ENCODE assay signal across 39 cellular contexts in the genomic region with DNA sequence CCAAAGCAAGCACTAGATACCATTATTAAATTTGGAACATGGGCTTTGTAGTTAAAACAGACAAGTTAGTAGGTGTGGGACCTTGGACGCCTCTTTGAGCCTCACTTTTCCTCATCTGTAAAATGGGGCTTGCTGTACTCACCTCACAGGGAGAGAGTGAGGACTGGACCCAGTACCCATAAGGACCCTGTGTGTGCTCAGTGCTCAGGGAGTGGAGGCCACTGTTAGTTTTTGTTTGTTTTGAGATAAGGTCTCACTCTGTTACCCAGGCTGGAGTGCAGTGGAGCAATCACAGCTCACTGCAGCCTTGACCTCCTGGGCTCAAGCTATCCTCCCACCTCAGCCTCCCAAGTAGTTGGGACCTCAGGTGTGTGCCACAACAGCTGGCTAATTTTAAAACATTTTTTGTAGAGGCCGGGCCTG. TPM values are rescaled to one million over a fixed set of nuclear protein-coding genes. Genes with fewer than 3 reads are reported as not detected.
DNase-seq lines count a peak whose midpoint lies in the region; ATAC-seq, FAIRE-seq and TF ChIP-seq lines count a peak whose summit lies in the region.
"Had no signal": no experiment of that assay in that cellular context is flagged by ENCODE, and none has a peak within 500 bp of the region (broad histone marks: within the 10 kb centered on the region; RNA-seq: fewer than 3 reads in every experiment).

No MANE protein-coding gene starts in this region.

- H3K9me1 ChIP-seq in K562 (ENCODE audit: control insufficient read depth, insufficient read depth, low read length) = no peaks in the 10 kb centered on the region

- TF ChIP-seq EP300 in SK-N-SH (IDR thresholded peaks at IDR 0.05; ENCODE audit: borderline replicate concordance in 1 of 2, low read depth in 1 of 2, low read length in 1 of 2) (no peak), HepG2 (IDR thresholded peaks at IDR 0.05; ENCODE audit: low read depth in 2 of 2, low read length in 2 of 2) (peak in 1 of 2 experiments; percentile 34; a peak in 1 of 4 replicates), HepG2 (CRISPR knock-in tag; IDR thresholded peaks at IDR 0.05; ENCODE audit: borderline replicate concordance) (no peak), K562 (IDR thresholded peaks at IDR 0.05; ENCODE audit: low read length) (no peak)

- H3K9me3 ChIP-seq in SK-N-SH (no peaks in the 10 kb centered on the region), HepG2 (ENCODE audit: low read length) (no peaks in the 10 kb centered on the region), right lobe of liver (no peaks in the 10 kb centered on the region), K562 (replicated peaks; ENCODE audit: control insufficient read depth, insufficient read depth, low read depth, low read length) (no peaks in the 10 kb centered on the region)
- H3K9me3 ChIP-seq: A549; BE2C; BLaER1; BLaER1 treated with 17β-estradiol and CSF1 and Interleukin-3, amounts not matched to agents 10 nM and 100 nM; Caco-2 had no signal

- H3K79me2 ChIP-seq in SK-N-SH (ENCODE audit: insufficient read depth) (no peaks in the 10 kb centered on the region), HepG2 (ENCODE audit: insufficient read depth, low read length) (no peaks in the 10 kb centered on the region), K562 (ENCODE audit: control insufficient read depth, insufficient read depth, low read length) (no peaks in the 10 kb centered on the region)

- no peaks in the 10 kb centered on the region for H3K9me2 ChIP-seq in SK-N-SH

- intact Hi-C loops in HepG2 (cut with micrococcal nuclease; ENCODE audit: unreplicated experiment) (no loop called here), right lobe of liver (cut with DNase I) (no loop called here), K562 (cut with micrococcal nuclease) (no loop called here)

- WGBS in SK-N-SH (ENCODE audit: low lambda C conversion rate) = 90% methylated on average over 2 of the region's 2 CpGs
- WGBS in HepG2 (ENCODE audit: low lambda C conversion rate) = 81% methylated on average over 2 of the region's 2 CpGs
- 92% methylated on average over 2 of the region's 2 CpGs for WGBS in right lobe of liver (ENCODE audit: insufficient coverage, low coverage, low lambda C conversion rate, missing lambda C conversion rate)
- 0% methylated on average over 2 of the region's 2 CpGs for WGBS in K562 (ENCODE audit: insufficient coverage, low coverage, missing lambda C conversion rate)

- no peaks in the 10 kb centered on the region for H3F3A ChIP-seq in SK-N-SH (replicated peaks; ENCODE audit: insufficient read depth)

- H3K9ac ChIP-seq in SK-N-SH (no peak overlapping the region), HepG2 (ENCODE audit: insufficient read depth, low read depth, low read length) (no peak overlapping the region), K562 (ENCODE audit: insufficient read depth in 1 of 2, low read depth in 2 of 2, low read length in 2 of 2) (no peak overlapping the region)
- H3K9ac ChIP-seq: BLaER1; BLaER1 treated with 17β-estradiol and CSF1 and Interleukin-3, amounts not matched to agents 10 nM and 100 nM had no signal

- FAIRE-seq in HepG2 (lab: Jason Lieb, UNC) (peak; percentile 26), K562 (lab: Jason Lieb, UNC) (no peak)
- FAIRE-seq: A204.1, A549, D721Med had no signal

- TF ChIP-seq CTCF in SK-N-SH (IDR thresholded peaks at IDR 0.05) (no peak), HepG2 (CRISPR knock-in tag; IDR thresholded peaks at IDR 0.05) (no peak), right lobe of liver (IDR thresholded peaks at IDR 0.05) (no peak), K562 (IDR thresholded peaks at IDR 0.05 in 2 of 3, conservative IDR thresholded peaks at IDR 0.05 in 1 of 3; ENCODE audit: insufficient read depth in 2 of 3, low read depth in 1 of 3, low read length in 3 of 3) (no peak)

- no peaks in the 10 kb centered on the region; a peak in 1 of 4 replicates for H3K4me1 ChIP-seq in SK-N-SH (ENCODE audit: control insufficient read depth in 1 of 2, insufficient read depth in 2 of 2, low read depth in 1 of 2, low read length in 1 of 2)
- peaks cover 69% of the 10 kb centered on the region for H3K4me1 ChIP-seq in HepG2 (ENCODE audit: insufficient read depth, low read length)
- peaks cover 0 to 35% (median 6%) of the 10 kb centered on the region in 4 donors for H3K4me1 ChIP-seq in right lobe of liver
- H3K4me1 ChIP-seq in K562 (replicated peaks in 1 of 2; ENCODE audit: control insufficient read depth in 2 of 2, insufficient read depth in 2 of 2, low read length in 2 of 2) = peaks cover 0 to 9% of the 10 kb centered on the region in 2 experiments; a peak in 2 of 5 replicates
- H3K4me1 ChIP-seq: A549, BE2C, Caco-2 had no signal

- CTCF ChIA-PET in SK-N-SH (lab: Yijun Ruan, JAX) (interaction anchor here (0.7 to 1.5 kb wide), 2 partner anchors 14 to 28 kb away, joined by 3 to 5 read pairs; no protein-coding TSS in a partner anchor), HepG2 (lab: Yijun Ruan, JAX; ENCODE audit: low intra/inter-chr PET ratio, low total read pairs) (no interaction called here), K562 (lab: Yijun Ruan, JAX; ENCODE audit: low intra/inter-chr PET ratio) (no interaction called here)

- TF ChIP-seq RAD21 in SK-N-SH (IDR thresholded peaks at IDR 0.05; ENCODE audit: low read length) = no peak
- TF ChIP-seq RAD21 in HepG2 (CRISPR knock-in tag; IDR thresholded peaks at IDR 0.05) = no peak
- TF ChIP-seq RAD21 in K562 (CRISPR knock-in tag; conservative IDR thresholded peaks at IDR 0.05 in 1 of 2, IDR thresholded peaks at IDR 0.05 in 1 of 2) = no peak

- POLR2A ChIA-PET in SK-N-SH (lab: Yijun Ruan, JAX) (no interaction called here), HepG2 (lab: Yijun Ruan, JAX) (interaction anchor here (0.7 to 1.3 kb wide), 2 partner anchors 13 to 15 kb away, joined by 4 read pairs; a partner anchor contains a TSS), K562 (lab: Yijun Ruan, JAX) (interaction anchor here (0.6 kb wide), 1 partner anchor 11 kb away, joined by 3 read pairs; no protein-coding TSS in a partner anchor)

- H4K20me1 ChIP-seq in SK-N-SH (ENCODE audit: insufficient read depth) (no peaks in the 10 kb centered on the region), HepG2 (ENCODE audit: insufficient read depth, low read length) (no peaks in the 10 kb centered on the region), K562 (replicated peaks; ENCODE audit: control insufficient read depth, insufficient read depth, low read length) (no peaks in the 10 kb centered on the region)
- H4K20me1 ChIP-seq: BLaER1; BLaER1 treated with 17β-estradiol and CSF1 and Interleukin-3, amounts not matched to agents 10 nM and 100 nM had no signal

- no peak for ATAC-seq in SK-N-SH treated with all-trans-retinoic acid at 6 μM for 48 hours
- 0 out of 3 replicates have a peak, but pooled peaks have one; percentile 4 for ATAC-seq in HepG2
- no peak for ATAC-seq in right lobe of liver
- ATAC-seq in K562 = no peak
- no peak for ATAC-seq in GM19395 (IDR thresholded peaks at IDR 0.05; ENCODE audit: unreplicated experiment)
- ATAC-seq: A549; CD8-positive, alpha-beta T cell had no signal

- in situ Hi-C loops in HepG2 (cut with HindIII; ENCODE audit: extremely low pct_ligation_motif_present, low pct_unique_long_range_greater_than_20kb) = no loop called here
- in situ Hi-C loops in K562 (cut with MboI) = no loop called here

- no peaks in the 10 kb centered on the region for H3K36me3 ChIP-seq in SK-N-SH (replicated peaks in 1 of 2; ENCODE audit: control insufficient read depth in 1 of 2, insufficient read depth in 2 of 2, low read length in 1 of 2)
- no peaks in the 10 kb centered on the region; a peak in 1 of 5 replicates for H3K36me3 ChIP-seq in HepG2 (replicated peaks in 1 of 2; ENCODE audit: control insufficient read depth in 1 of 2, insufficient read depth in 2 of 2, low read length in 2 of 2)
- H3K36me3 ChIP-seq in right lobe of liver = no peaks in the 10 kb centered on the region
- no peaks in the 10 kb centered on the region for H3K36me3 ChIP-seq in K562 (ENCODE audit: control insufficient read depth, insufficient read depth, low read length)
- H3K36me3 ChIP-seq: BE2C; BLaER1; BLaER1 treated with 17β-estradiol and CSF1 and Interleukin-3, amounts not matched to agents 10 nM and 100 nM had no signal

- H3K27ac ChIP-seq in SK-N-SH (ENCODE audit: low read depth in 2 of 2, low read length in 1 of 2) = no peak overlapping the region
- H3K27ac ChIP-seq in HepG2 (ENCODE audit: extremely low read length, insufficient read depth, low read length) = no peak overlapping the region
- no peak overlapping the region for H3K27ac ChIP-seq in right lobe of liver
- no peak overlapping the region for H3K27ac ChIP-seq in K562 (ENCODE audit: extremely low read depth, low read depth, low read length)
- H3K27ac ChIP-seq: 22Rv1; A549; BLaER1; BLaER1 treated with 17β-estradiol and CSF1 and Interleukin-3, amounts not matched to agents 10 nM and 100 nM; C4-2B had no signal

- no peak for TF ChIP-seq POLR2A in HepG2 (IDR thresholded peaks at IDR 0.05; ENCODE audit: insufficient read depth in 1 of 2, low read depth in 2 of 2, low read length in 2 of 2)
- TF ChIP-seq POLR2A in right lobe of liver (IDR thresholded peaks at IDR 0.05) = no peak
- TF ChIP-seq POLR2A in K562 (conservative IDR thresholded peaks at IDR 0.05) = no peak

- DNase-seq in SK-N-SH (peak; percentile 11), HepG2 (ENCODE audit: low spot score) (peak; percentile 74), right lobe of liver (no peak), HuH-7 (ENCODE audit: low spot score) (peak; percentile 63), K562 (ENCODE audit: extremely low read depth in 1 of 4, low spot score in 3 of 4) (no peak)
- DNase-seq in stimulated activated CD4-positive, alpha-beta T cell treated with anti-CD3 and anti-CD28 coated beads, Interleukin-4, amount 100 ng/mL, for 1 hour = no peak
- DNase-seq: 8988T; ACHN; AML-193; BE2C; C1 segment of cervical spinal cord; Caco-2; Calu3; CD4-positive, alpha-beta memory T cell; CD4-positive, alpha-beta T cell; CD4-positive, CD25-positive, alpha-beta regulatory T cell; CD8-positive, alpha-beta memory T cell; CD8-positive, alpha-beta T cell; COR-L47; DMS 273 treated with DMSO at 0.1 percent for 48 hours; DMS153; DMS53; DMS79; DMS79 treated with DMSO at 0.1 percent for 48 hours; DND-41; EL had no signal

- H2AFZ ChIP-seq in SK-N-SH (ENCODE audit: low read depth) (no peak overlapping the region), HepG2 (ENCODE audit: low read length) (no peak overlapping the region), K562 (ENCODE audit: low read depth, low read length) (no peak overlapping the region)

- H3K4me2 ChIP-seq in SK-N-SH (no peak overlapping the region), HepG2 (ENCODE audit: low read depth, low read length) (no peak overlapping the region), K562 (ENCODE audit: insufficient read depth, low read length) (no peak overlapping the region)
- H3K4me2 ChIP-seq: A549; BLaER1; BLaER1 treated with 17β-estradiol and CSF1 and Interleukin-3, amounts not matched to agents 10 nM and 100 nM had no signal

- H3K4me3 ChIP-seq in SK-N-SH (ENCODE audit: low read depth in 2 of 2, low read length in 1 of 2) = no peak overlapping the region
- no peak overlapping the region for H3K4me3 ChIP-seq in HepG2 (replicated peaks in 1 of 3; ENCODE audit: insufficient read depth in 1 of 3, low read depth in 2 of 3, low read length in 3 of 3)
- H3K4me3 ChIP-seq in right lobe of liver = no peak overlapping the region
- no peak overlapping the region for H3K4me3 ChIP-seq in K562
- H3K4me3 ChIP-seq: A549; BLaER1; BLaER1 treated with 17β-estradiol and CSF1 and Interleukin-3, amounts not matched to agents 10 nM and 100 nM had no signal

- no TSS peak for BruUV-seq in HepG2 (replicated peaks; lab: Mats Ljungman, UMichigan)
- BruUV-seq in K562 (replicated peaks; lab: Mats Ljungman, UMichigan) = no TSS peak

- H3K27me3 ChIP-seq in SK-N-SH (ENCODE audit: insufficient read depth) = no peaks in the 10 kb centered on the region
- no peaks in the 10 kb centered on the region; a peak in 1 of 5 replicates for H3K27me3 ChIP-seq in HepG2 (ENCODE audit: control insufficient read depth in 1 of 2, insufficient read depth in 2 of 2, low read length in 2 of 2)
- H3K27me3 ChIP-seq in right lobe of liver = no peaks in the 10 kb centered on the region
- H3K27me3 ChIP-seq in K562 (ENCODE audit: control insufficient read depth in 2 of 2, insufficient read depth in 2 of 2, low read length in 2 of 2) = no peaks in the 10 kb centered on the region
- H3K27me3 ChIP-seq: BE2C; BLaER1; BLaER1 treated with 17β-estradiol and CSF1 and Interleukin-3, amounts not matched to agents 10 nM and 100 nM had no signal

RNA-seq across cellular contexts. Expression of a gene that starts 8.9 kb away (rescaled TPM):
- polyA plus RNA-seq in SK-N-SH (2012; rRNA removed) = 0.07 and 0.23 TPM in 2 replicates
- 0.01 and 0.05 TPM in 2 replicates for polyA plus RNA-seq in SK-N-SH (2012; cell fraction: cytosol; rRNA removed)
- polyA plus RNA-seq in SK-N-SH (2012; cell fraction: nucleus; rRNA removed) = 0.50 and 0.52 TPM in 2 replicates
- 0.60 and 1.2 TPM in 2 replicates for total RNA-seq in HepG2 (2016; rRNA removed; fragmentation: Illumina TruSeq; extraction: Trizol)
- 0.91 and 1.4 TPM in 2 replicates for total RNA-seq in HepG2 (2016; cell fraction: cytosol; rRNA removed; fragmentation: Illumina TruSeq; extraction: Trizol; ENCODE audit: low read depth)
- total RNA-seq in HepG2 (2016; cell fraction: insoluble cytoplasmic fraction; rRNA removed; fragmentation: Illumina TruSeq; extraction: Trizol) = 1.0 and 1.7 TPM in 2 replicates
- total RNA-seq in HepG2 (2016; cell fraction: membrane; rRNA removed; fragmentation: Illumina TruSeq; extraction: Trizol) = 1.2 and 1.4 TPM in 2 replicates
- 0.72 and 1.2 TPM in 2 replicates for total RNA-seq in HepG2 (2016; cell fraction: nucleus; rRNA removed; fragmentation: Illumina TruSeq; extraction: Trizol)
- 0.15 and 0.40 TPM in 2 replicates for polyA plus RNA-seq in HepG2 (2011; rRNA removed)
- 0.13 and 0.14 TPM in 2 replicates for polyA plus RNA-seq in HepG2 (2011; cell fraction: cytosol; rRNA removed)
- 0.77 and 1.1 TPM in 2 replicates for polyA plus RNA-seq in HepG2 (2011; cell fraction: nucleus; rRNA removed)
- polyA plus RNA-seq in HepG2 (2012) = 0.79 and 0.80 TPM in 2 replicates
- 0.51 and 1.2 TPM in 2 replicates for polyA plus RNA-seq in HepG2 (2016; cell fraction: cytosol; fragmentation: Illumina TruSeq; extraction: Trizol; ENCODE audit: low read depth)
- 0.83 and 0.93 TPM in 2 replicates for polyA plus RNA-seq in HepG2 (2016; cell fraction: insoluble cytoplasmic fraction; fragmentation: Illumina TruSeq; extraction: Trizol; ENCODE audit: low read depth)
- polyA plus RNA-seq in HepG2 (2016; cell fraction: membrane; fragmentation: Illumina TruSeq; extraction: Trizol; ENCODE audit: low read depth) = 0.44 TPM in 1 of 2 replicates, not detected in the other
- polyA plus RNA-seq in HepG2 (2016; cell fraction: nucleus; fragmentation: Illumina TruSeq; extraction: Trizol; ENCODE audit: insufficient read depth, low read depth) = 2.3 and 3.6 TPM in 2 replicates
- polyA minus RNA-seq in HepG2 (2011; rRNA and poly(A)+ RNA removed; ENCODE audit: low replicate concordance) = 0.16 and 0.64 TPM in 2 replicates
- not detected in 2 replicates for polyA minus RNA-seq in HepG2 (2011; cell fraction: cytosol; rRNA and poly(A)+ RNA removed)
- 0.75 and 1.2 TPM in 2 replicates for polyA minus RNA-seq in HepG2 (2011; cell fraction: nucleus; rRNA and poly(A)+ RNA removed)
- total RNA-seq in right lobe of liver = under 1 TPM in 3 of 6 experiments, not detected in 3; 0.15 to 0.49 (median 0.25) TPM
- not detected in 2 replicates for total RNA-seq in K562 (2011; cell fraction: chromatin; rRNA removed; ENCODE audit: low replicate concordance)
- total RNA-seq in K562 (2011; cell fraction: nucleolus; rRNA removed) = not detected in 2 replicates
- total RNA-seq in K562 (2011; cell fraction: nucleoplasm; rRNA removed) = not detected in 2 replicates
- not detected in 2 replicates for total RNA-seq in K562 (2014; rRNA removed)
- total RNA-seq in K562 (2014; rRNA removed; fragmentation: Illumina TruSeq; extraction: Trizol) = not detected in 2 replicates
- 0.11 TPM in 1 of 2 replicates, not detected in the other for total RNA-seq in K562 (2015; rRNA removed; fragmentation: Illumina TruSeq; extraction: Trizol)
- total RNA-seq in K562 (2021) = 0.13 TPM in 1 of 2 replicates, not detected in the other
- polyA plus RNA-seq in K562 (2011; rRNA removed) = 0.06 TPM in 1 of 2 replicates, not detected in the other
- polyA plus RNA-seq in K562 (2011; cell fraction: cytosol; rRNA removed) = 0.04 TPM in 1 of 2 replicates, not detected in the other
- not detected in 2 replicates for polyA plus RNA-seq in K562 (2011; cell fraction: nucleus; rRNA removed)
- polyA plus RNA-seq in K562 (2012) = 0.14 TPM in 1 of 2 replicates, not detected in the other
- polyA plus RNA-seq in K562 (2014; fragmentation: Illumina TruSeq; extraction: Trizol) = not detected in 2 replicates
- not detected for polyA plus RNA-seq in K562 (2014; fragmentation: Nextera tagmentation; extraction: Ambion mirVana)
- polyA plus RNA-seq in K562 (2014; rRNA removed) = not detected in 2 replicates
- not detected in 2 replicates for polyA minus RNA-seq in K562 (2011; rRNA and poly(A)+ RNA removed)
- polyA minus RNA-seq in K562 (2011; cell fraction: cytosol; rRNA and poly(A)+ RNA removed) = not detected in 2 replicates
- not detected in 2 replicates for polyA minus RNA-seq in K562 (2011; cell fraction: nucleus; rRNA and poly(A)+ RNA removed)
- total RNA-seq: A172, Daoy had no signal
- polyA plus RNA-seq: AG04450; CD14-positive monocyte; CD4-positive, alpha-beta memory T cell; CD4-positive, CD25-positive, alpha-beta regulatory T cell; CD8-positive, alpha-beta memory T cell had no signal

RNA-seq across cellular contexts. Expression of a gene that starts 13.8 kb away (rescaled TPM):
- 184 and 191 TPM in 2 replicates for polyA plus RNA-seq in SK-N-SH (2012; rRNA removed)
- 204 and 247 TPM in 2 replicates for polyA plus RNA-seq in SK-N-SH (2012; cell fraction: cytosol; rRNA removed)
- polyA plus RNA-seq in SK-N-SH (2012; cell fraction: nucleus; rRNA removed) = 98.8 and 147 TPM in 2 replicates
- total RNA-seq in HepG2 (2016; rRNA removed; fragmentation: Illumina TruSeq; extraction: Trizol) = 214 and 279 TPM in 2 replicates
- total RNA-seq in HepG2 (2016; cell fraction: cytosol; rRNA removed; fragmentation: Illumina TruSeq; extraction: Trizol; ENCODE audit: low read depth) = 50.9 and 53.3 TPM in 2 replicates
- 219 and 288 TPM in 2 replicates for total RNA-seq in HepG2 (2016; cell fraction: insoluble cytoplasmic fraction; rRNA removed; fragmentation: Illumina TruSeq; extraction: Trizol)
- total RNA-seq in HepG2 (2016; cell fraction: membrane; rRNA removed; fragmentation: Illumina TruSeq; extraction: Trizol) = 67.5 and 75.1 TPM in 2 replicates
- total RNA-seq in HepG2 (2016; cell fraction: nucleus; rRNA removed; fragmentation: Illumina TruSeq; extraction: Trizol) = 86.3 and 92.9 TPM in 2 replicates
- 66.7 and 75.8 TPM in 2 replicates for polyA plus RNA-seq in HepG2 (2011; rRNA removed)
- 95.2 and 102 TPM in 2 replicates for polyA plus RNA-seq in HepG2 (2011; cell fraction: cytosol; rRNA removed)
- 41.7 and 44.9 TPM in 2 replicates for polyA plus RNA-seq in HepG2 (2011; cell fraction: nucleus; rRNA removed)
- polyA plus RNA-seq in HepG2 (2012) = 71.8 and 98.0 TPM in 2 replicates
- 52.7 and 54.7 TPM in 2 replicates for polyA plus RNA-seq in HepG2 (2016; cell fraction: cytosol; fragmentation: Illumina TruSeq; extraction: Trizol; ENCODE audit: low read depth)
- polyA plus RNA-seq in HepG2 (2016; cell fraction: insoluble cytoplasmic fraction; fragmentation: Illumina TruSeq; extraction: Trizol; ENCODE audit: low read depth) = 298 and 314 TPM in 2 replicates
- polyA plus RNA-seq in HepG2 (2016; cell fraction: membrane; fragmentation: Illumina TruSeq; extraction: Trizol; ENCODE audit: low read depth) = 58.7 and 63.6 TPM in 2 replicates
- 117 and 127 TPM in 2 replicates for polyA plus RNA-seq in HepG2 (2016; cell fraction: nucleus; fragmentation: Illumina TruSeq; extraction: Trizol; ENCODE audit: insufficient read depth, low read depth)
- polyA minus RNA-seq in HepG2 (2011; rRNA and poly(A)+ RNA removed; ENCODE audit: low replicate concordance) = 52.6 and 310 TPM in 2 replicates
- polyA minus RNA-seq in HepG2 (2011; cell fraction: cytosol; rRNA and poly(A)+ RNA removed) = 39.1 and 44.3 TPM in 2 replicates
- polyA minus RNA-seq in HepG2 (2011; cell fraction: nucleus; rRNA and poly(A)+ RNA removed) = 51.1 and 58.3 TPM in 2 replicates
- 10 to 100 TPM; 52.5 to 98.1 (median 63.3) TPM for total RNA-seq in right lobe of liver
- total RNA-seq in K562 (2011; cell fraction: chromatin; rRNA removed; ENCODE audit: low replicate concordance) = 145 and 204 TPM in 2 replicates
- 116 and 126 TPM in 2 replicates for total RNA-seq in K562 (2011; cell fraction: nucleolus; rRNA removed)
- 96.6 and 141 TPM in 2 replicates for total RNA-seq in K562 (2011; cell fraction: nucleoplasm; rRNA removed)
- total RNA-seq in K562 (2014; rRNA removed) = 222 and 237 TPM in 2 replicates
- total RNA-seq in K562 (2014; rRNA removed; fragmentation: Illumina TruSeq; extraction: Trizol) = 311 and 382 TPM in 2 replicates
- 292 and 301 TPM in 2 replicates for total RNA-seq in K562 (2015; rRNA removed; fragmentation: Illumina TruSeq; extraction: Trizol)
- 189 and 211 TPM in 2 replicates for total RNA-seq in K562 (2021)
- polyA plus RNA-seq in K562 (2011; rRNA removed) = 126 and 240 TPM in 2 replicates
- polyA plus RNA-seq in K562 (2011; cell fraction: cytosol; rRNA removed) = 134 and 180 TPM in 2 replicates
- polyA plus RNA-seq in K562 (2011; cell fraction: nucleus; rRNA removed) = 72.2 and 75.9 TPM in 2 replicates
- polyA plus RNA-seq in K562 (2012) = 229 and 337 TPM in 2 replicates
- 324 and 393 TPM in 2 replicates for polyA plus RNA-seq in K562 (2014; fragmentation: Illumina TruSeq; extraction: Trizol)
- polyA plus RNA-seq in K562 (2014; fragmentation: Nextera tagmentation; extraction: Ambion mirVana) = 10 to 100 TPM; 44.3 to 98.5 TPM
- 262 and 265 TPM in 2 replicates for polyA plus RNA-seq in K562 (2014; rRNA removed)
- 357 and 499 TPM in 2 replicates for polyA minus RNA-seq in K562 (2011; rRNA and poly(A)+ RNA removed)
- 72.6 and 83.1 TPM in 2 replicates for polyA minus RNA-seq in K562 (2011; cell fraction: cytosol; rRNA and poly(A)+ RNA removed)
- 50.2 and 64.0 TPM in 2 replicates for polyA minus RNA-seq in K562 (2011; cell fraction: nucleus; rRNA and poly(A)+ RNA removed)

RNA-seq across cellular contexts. Expression of a gene that starts 31.7 kb away (rescaled TPM):
- polyA plus RNA-seq in SK-N-SH (2012; rRNA removed) (65.5 and 70.7 TPM in 2 replicates), HepG2 (2011; rRNA removed) (30.5 and 40.7 TPM in 2 replicates), K562 (2011; rRNA removed) (6.7 and 10.2 TPM in 2 replicates), K562 (2014; fragmentation: Illumina TruSeq; extraction: Trizol) (2.8 and 7.3 TPM in 2 replicates), K562 (2014; fragmentation: Nextera tagmentation; extraction: Ambion mirVana) (under 1 TPM; 0.17 to 0.24 TPM), K562 (2014; rRNA removed) (14.4 and 15.9 TPM in 2 replicates)
- polyA plus RNA-seq in SK-N-SH (2012; cell fraction: cytosol; rRNA removed) = 25.2 and 42.6 TPM in 2 replicates
- polyA plus RNA-seq in SK-N-SH (2012; cell fraction: nucleus; rRNA removed) = 288 and 306 TPM in 2 replicates
- total RNA-seq in HepG2 (2016; rRNA removed; fragmentation: Illumina TruSeq; extraction: Trizol) (7.2 and 15.3 TPM in 2 replicates), right lobe of liver (10 to 100 TPM in 5 of 6 experiments, 1 to 10 TPM in 1; 9.8 to 21.2 (median 13.1) TPM), K562 (2014; rRNA removed) (9.5 and 14.0 TPM in 2 replicates), K562 (2014; rRNA removed; fragmentation: Illumina TruSeq; extraction: Trizol) (0.61 and 1.3 TPM in 2 replicates), K562 (2015; rRNA removed; fragmentation: Illumina TruSeq; extraction: Trizol) (3.2 TPM in 2 replicates), K562 (2021) (10.9 TPM in 2 replicates)
- total RNA-seq in HepG2 (2016; cell fraction: cytosol; rRNA removed; fragmentation: Illumina TruSeq; extraction: Trizol; ENCODE audit: low read depth) = 5.8 and 6.7 TPM in 2 replicates
- total RNA-seq in HepG2 (2016; cell fraction: insoluble cytoplasmic fraction; rRNA removed; fragmentation: Illumina TruSeq; extraction: Trizol) = 5.9 and 15.1 TPM in 2 replicates
- 12.4 and 12.8 TPM in 2 replicates for total RNA-seq in HepG2 (2016; cell fraction: membrane; rRNA removed; fragmentation: Illumina TruSeq; extraction: Trizol)
- 13.7 and 15.1 TPM in 2 replicates for total RNA-seq in HepG2 (2016; cell fraction: nucleus; rRNA removed; fragmentation: Illumina TruSeq; extraction: Trizol)
- polyA plus RNA-seq in HepG2 (2011; cell fraction: cytosol; rRNA removed) = 23.0 and 34.8 TPM in 2 replicates
- 143 and 176 TPM in 2 replicates for polyA plus RNA-seq in HepG2 (2011; cell fraction: nucleus; rRNA removed)
- 13.2 and 20.5 TPM in 2 replicates for polyA plus RNA-seq in HepG2 (2012)
- polyA plus RNA-seq in HepG2 (2016; cell fraction: cytosol; fragmentation: Illumina TruSeq; extraction: Trizol; ENCODE audit: low read depth) = 9.4 and 9.7 TPM in 2 replicates
- 6.9 and 7.7 TPM in 2 replicates for polyA plus RNA-seq in HepG2 (2016; cell fraction: insoluble cytoplasmic fraction; fragmentation: Illumina TruSeq; extraction: Trizol; ENCODE audit: low read depth)
- 11.6 and 15.3 TPM in 2 replicates for polyA plus RNA-seq in HepG2 (2016; cell fraction: membrane; fragmentation: Illumina TruSeq; extraction: Trizol; ENCODE audit: low read depth)
- polyA plus RNA-seq in HepG2 (2016; cell fraction: nucleus; fragmentation: Illumina TruSeq; extraction: Trizol; ENCODE audit: insufficient read depth, low read depth) = 31.2 and 34.6 TPM in 2 replicates
- polyA minus RNA-seq in HepG2 (2011; rRNA and poly(A)+ RNA removed; ENCODE audit: low replicate concordance) = 14.8 and 27.8 TPM in 2 replicates
- 8.2 and 8.5 TPM in 2 replicates for polyA minus RNA-seq in HepG2 (2011; cell fraction: cytosol; rRNA and poly(A)+ RNA removed)
- polyA minus RNA-seq in HepG2 (2011; cell fraction: nucleus; rRNA and poly(A)+ RNA removed) = 15.2 and 17.7 TPM in 2 replicates
- 14.7 and 58.9 TPM in 2 replicates for total RNA-seq in K562 (2011; cell fraction: chromatin; rRNA removed; ENCODE audit: low replicate concordance)
- total RNA-seq in K562 (2011; cell fraction: nucleolus; rRNA removed) = 52.1 and 58.4 TPM in 2 replicates
- total RNA-seq in K562 (2011; cell fraction: nucleoplasm; rRNA removed) = 29.8 and 30.5 TPM in 2 replicates
- polyA plus RNA-seq in K562 (2011; cell fraction: cytosol; rRNA removed) = 11.1 and 20.7 TPM in 2 replicates
- 75.5 and 90.8 TPM in 2 replicates for polyA plus RNA-seq in K562 (2011; cell fraction: nucleus; rRNA removed)
- 7.4 and 23.7 TPM in 2 replicates for polyA plus RNA-seq in K562 (2012)
- polyA minus RNA-seq in K562 (2011; rRNA and poly(A)+ RNA removed) = 1.3 and 1.6 TPM in 2 replicates
- polyA minus RNA-seq in K562 (2011; cell fraction: cytosol; rRNA and poly(A)+ RNA removed) = 3.2 and 7.4 TPM in 2 replicates
- polyA minus RNA-seq in K562 (2011; cell fraction: nucleus; rRNA and poly(A)+ RNA removed) = 10.1 and 12.0 TPM in 2 replicates

Comparison
In these comparisons a context has a peak if more than half of its experiments do, and no peak if none do; other contexts are left out.
1. DNase-seq: peak in SK-N-SH (single experiment), HepG2 (single experiment) and HuH-7 (single experiment); none in right lobe of liver (0 of 3), K562 (0 of 4) and stimulated activated CD4-positive, alpha-beta T cell treated with anti-CD3 and anti-CD28 coated beads, Interleukin-4, amount 100 ng/mL, for 1 hour (single experiment).